In the genomic region with DNA sequence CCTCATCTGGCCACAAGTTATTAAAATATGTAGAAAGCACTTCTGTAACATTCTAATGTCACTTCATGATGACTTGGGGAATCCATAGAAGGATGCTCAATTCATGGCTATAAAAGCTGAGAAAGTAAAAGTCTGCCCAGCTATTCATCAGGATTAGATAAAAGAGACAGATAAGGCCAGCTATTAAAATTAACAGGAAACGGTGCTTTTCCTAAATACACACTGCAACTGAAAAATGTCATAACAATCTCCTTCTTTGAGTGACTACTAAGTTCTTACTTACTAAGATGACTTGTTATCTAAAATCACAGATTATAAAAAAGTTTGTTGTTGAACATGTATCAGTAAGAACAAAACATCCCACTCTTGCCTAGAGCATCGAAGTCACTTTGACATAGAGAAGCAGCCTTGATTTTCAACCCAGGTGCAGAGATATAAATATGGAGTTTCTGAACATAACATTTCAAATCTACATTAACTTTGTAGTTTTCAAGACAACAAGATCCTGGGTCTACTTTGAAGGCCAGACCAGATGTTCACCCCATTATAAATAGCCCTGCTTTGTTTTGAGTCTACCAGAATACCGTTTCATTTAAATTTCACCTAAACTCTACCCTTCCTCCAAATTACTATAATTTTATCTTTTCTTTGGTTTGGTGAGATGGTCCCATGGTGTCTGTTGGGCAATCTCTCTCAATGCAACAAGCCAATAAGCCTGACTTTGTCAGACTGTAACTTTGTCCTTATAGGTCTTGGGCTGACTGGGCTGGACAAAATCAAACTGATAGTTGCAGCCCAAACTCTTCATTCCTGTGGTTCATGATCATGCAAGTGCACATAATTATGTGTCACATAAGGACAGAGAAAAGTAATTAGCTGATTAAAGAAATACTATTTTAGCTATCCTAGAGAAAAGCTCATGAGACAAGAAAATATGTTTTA, we compare ENCODE assay signal across 1 cellular context.
TF ChIP-seq lines count a peak whose summit lies in the region.

No MANE protein-coding gene starts in this region.

TF ChIP-seq in GM12891, 5 proteins besides CTCF, POLR2A, EP300 and RAD21:
- TF ChIP-seq TAF1 (IDR thresholded peaks at IDR 0.05; ENCODE audit: low read depth, low read length) (no peak), PAX5 (IDR thresholded peaks at IDR 0.05; ENCODE audit: insufficient read depth, low read length, severe bottlenecking) (no peak), POU2F2 (IDR thresholded peaks at IDR 0.05; ENCODE audit: low read depth, low read length) (no peak), POLR2AphosphoS5 (IDR thresholded peaks at IDR 0.05; ENCODE audit: low read depth, low read length) (no peak), SPI1 (IDR thresholded peaks at IDR 0.05; ENCODE audit: low read depth, low read length) (no peak)
TF ChIP-seq in GM12891: peak in this region for 0.
